ENCODE assay signal across 19 cellular contexts in genomic region chr7:82362129-82362528, GRCh38.
A peak's percentile ranks its signal among the peaks of the same experiment; 100 is the strongest.
DNase-seq lines count a peak whose midpoint lies in the region; ATAC-seq and TF ChIP-seq lines count a peak whose summit lies in the region.
"Had no signal": no experiment of that assay in that cellular context is flagged by ENCODE, and none has a peak within 500 bp of the region (broad histone marks: within the 10 kb centered on the region; RNA-seq: fewer than 3 reads in every experiment).

No MANE protein-coding gene starts in this region.

- H3K4me3 Mint-ChIP-seq in neural progenitor cell: no peak overlapping the region
- H3K4me3 Mint-ChIP-seq: activated naive CD4-positive, alpha-beta T cell treated with anti-CD3 and anti-CD28 coated beads, Interleukin-2, amount 10 ng/mL, durations not matched to agents 7 days and 5 days; naive B cell had no signal

- H3K4me1 ChIP-seq in neural progenitor cell: peaks cover 49% of the 10 kb centered on the region

- H3K27me3 ChIP-seq in MG63: no peaks in the 10 kb centered on the region
- no peaks in the 10 kb centered on the region for H3K27me3 ChIP-seq in neural progenitor cell

- H3K36me3 ChIP-seq in MG63 (no peaks in the 10 kb centered on the region), neural progenitor cell (no peaks in the 10 kb centered on the region)
- H3K36me3 ChIP-seq: thoracic aorta had no signal

- no peak overlapping the region for H3K4me2 ChIP-seq in neural progenitor cell

- peak overlapping the region; percentile 35 for H2AFZ ChIP-seq in neural progenitor cell (replicated peaks)

- DNase-seq in EH (ENCODE audit: low read depth) (peak; percentile 59), MG63 (peak; percentile 1), choroid plexus epithelial cell (ENCODE audit: low read depth) (peak; percentile 24), neural progenitor cell (ENCODE audit: low spot score) (no peak), DMS153 (lab: John Stamatoyannopoulos, UW) (no peak), T-helper 2 cell (no peak), Right ventricle myocardium inferior (ENCODE audit: missing footprints) (no peak), mesenteric fat pad (ENCODE audit: low spot score) (no peak)
- DNase-seq: activated CD4-positive, CD25-positive, alpha-beta regulatory T cell; activated naive CD4-positive, alpha-beta T cell treated with anti-CD3 and anti-CD28 coated beads, Interleukin-2, amount 10 ng/mL, durations not matched to agents 7 days and 5 days; DMS79 treated with DMSO at 0.1 percent for 48 hours; hippocampal formation; left ventricle myocardium superior; naive B cell; NCI-H146; NCI-H526 treated with DMSO at 0.1 percent for 48 hours; T-helper 1 cell had no signal

- H3K4me3 ChIP-seq in MG63 (no peak overlapping the region), choroid plexus epithelial cell (ENCODE audit: low read depth, low read length) (no peak overlapping the region), neural progenitor cell (no peak overlapping the region)
- H3K4me3 ChIP-seq: thoracic aorta had no signal

- intact Hi-C loops in Right ventricle myocardium inferior (cut with DNase I): no loop called here

- H4K20me1 ChIP-seq in neural progenitor cell (ENCODE audit: low read depth): no peaks in the 10 kb centered on the region

- H3K9me3 ChIP-seq in MG63 (no peaks in the 10 kb centered on the region), neural progenitor cell (ENCODE audit: low read depth) (no peaks in the 10 kb centered on the region)
- H3K9me3 ChIP-seq: thoracic aorta had no signal

- H3K27me3 Mint-ChIP-seq in neural progenitor cell (ENCODE audit: insufficient read depth, low read depth): peaks cover 8% of the 10 kb centered on the region
- H3K27me3 Mint-ChIP-seq: activated naive CD4-positive, alpha-beta T cell treated with anti-CD3 and anti-CD28 coated beads, Interleukin-2, amount 10 ng/mL, durations not matched to agents 7 days and 5 days; naive B cell had no signal

- no peak overlapping the region for H3K9ac ChIP-seq in neural progenitor cell

- ATAC-seq in Right ventricle myocardium inferior: no peak
- ATAC-seq: left ventricle myocardium superior had no signal

- no peak overlapping the region for H3K27ac ChIP-seq in neural progenitor cell
- H3K27ac ChIP-seq: C4-2B, thoracic aorta had no signal

- H3K27ac Mint-ChIP-seq in neural progenitor cell: peak overlapping the region; percentile 44
- H3K27ac Mint-ChIP-seq: activated naive CD4-positive, alpha-beta T cell treated with anti-CD3 and anti-CD28 coated beads, Interleukin-2, amount 10 ng/mL, durations not matched to agents 7 days and 5 days; naive B cell had no signal

- TF ChIP-seq CTCF in choroid plexus epithelial cell (conservative IDR thresholded peaks at IDR 0.05; ENCODE audit: low read depth, low read length) (no peak), neural progenitor cell (IDR thresholded peaks at IDR 0.05) (no peak)

- H3F3A ChIP-seq in neural progenitor cell (ENCODE audit: low read depth): peaks cover 13% of the 10 kb centered on the region

- H3K79me2 ChIP-seq in neural progenitor cell (ENCODE audit: low read depth): no peaks in the 10 kb centered on the region

- no peaks in the 10 kb centered on the region for H3K9me3 Mint-ChIP-seq in neural progenitor cell
- H3K9me3 Mint-ChIP-seq: activated naive CD4-positive, alpha-beta T cell treated with anti-CD3 and anti-CD28 coated beads, Interleukin-2, amount 10 ng/mL, durations not matched to agents 7 days and 5 days had no signal

- H3K4me1 Mint-ChIP-seq in neural progenitor cell: peaks cover 61% of the 10 kb centered on the region
- H3K4me1 Mint-ChIP-seq: activated naive CD4-positive, alpha-beta T cell treated with anti-CD3 and anti-CD28 coated beads, Interleukin-2, amount 10 ng/mL, durations not matched to agents 7 days and 5 days; naive B cell had no signal

- no peaks in the 10 kb centered on the region for H3K36me3 Mint-ChIP-seq in neural progenitor cell
- H3K36me3 Mint-ChIP-seq: activated naive CD4-positive, alpha-beta T cell treated with anti-CD3 and anti-CD28 coated beads, Interleukin-2, amount 10 ng/mL, durations not matched to agents 7 days and 5 days; naive B cell had no signal

Comparison
In these comparisons a context has a peak if more than half of its experiments do, and no peak if none do; other contexts are left out.
1. DNase-seq: peak in EH (single experiment), MG63 (single experiment) and choroid plexus epithelial cell (single experiment); none in neural progenitor cell (single experiment), DMS153 (single experiment), T-helper 2 cell (0 of 5), Right ventricle myocardium inferior (single experiment) and mesenteric fat pad (single experiment).